8 cellular contexts compared by ENCODE assay signal in the genomic region with DNA sequence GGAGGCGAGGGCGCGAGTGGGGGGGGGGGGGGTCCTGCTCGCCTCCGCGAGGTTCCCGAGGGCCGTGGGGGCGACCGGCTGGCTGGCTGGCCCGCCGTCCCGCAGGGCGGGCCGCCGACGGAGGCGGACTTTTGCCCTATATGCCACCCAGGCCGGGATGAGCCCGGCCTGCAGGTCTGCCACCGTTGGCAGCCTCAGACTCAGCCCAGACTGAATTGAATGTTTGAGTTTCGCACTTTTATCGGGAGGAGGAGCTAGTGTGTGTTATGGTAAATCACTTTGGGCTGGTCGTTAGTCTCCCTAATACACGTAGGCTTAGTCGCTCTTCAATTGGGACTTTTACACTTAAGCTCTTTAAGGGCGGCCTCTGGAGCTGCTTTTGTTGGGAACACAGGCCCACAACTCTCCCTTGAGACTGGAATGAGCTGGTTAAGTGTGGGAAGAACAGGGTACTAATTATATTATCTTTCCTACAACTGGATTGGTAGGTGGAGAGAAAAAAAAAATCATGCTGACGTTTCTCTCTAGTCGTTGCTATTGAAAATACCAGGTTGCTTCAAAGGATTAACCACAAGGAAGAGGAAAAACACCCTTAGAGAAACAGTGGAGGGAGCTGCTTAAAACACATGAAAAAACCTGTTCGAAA. TPM values are rescaled to one million over a fixed set of nuclear protein-coding genes. Genes with fewer than 3 reads are reported as not detected.
A peak's percentile ranks its signal among the peaks of the same experiment; 100 is the strongest.
DNase-seq lines count a peak whose midpoint lies in the region; ATAC-seq and TF ChIP-seq lines count a peak whose summit lies in the region.

No MANE protein-coding gene starts in this region.

- peak overlapping the region; percentile 84 for H3K4me2 ChIP-seq in mesenchymal stem cell (ENCODE audit: low read length, poor library complexity, severe bottlenecking)

- 6% methylated on average over 28 of the region's 30 CpGs for WGBS in mesenchymal stem cell
- WGBS in upper lobe of left lung, 2 donors: 6 to 13% methylated on average over 9 to 15 of the region's 30 CpGs

- peak overlapping the region; percentile 83 for H2BK5ac ChIP-seq in mesenchymal stem cell (ENCODE audit: low read depth, low read length, poor library complexity, severe bottlenecking)

- no peak overlapping the region for H2AFZ ChIP-seq in mesenchymal stem cell (ENCODE audit: low read depth, low read length)

- no peak overlapping the region for H3K14ac ChIP-seq in mesenchymal stem cell (ENCODE audit: low read length in 2 of 2)

- ATAC-seq in GM18505 (IDR thresholded peaks at IDR 0.05; ENCODE audit: unreplicated experiment): peak; percentile 18
- ATAC-seq in HG02981 (IDR thresholded peaks at IDR 0.05; ENCODE audit: unreplicated experiment): peak; percentile 21
- peak; percentile 47 to 72 for ATAC-seq in upper lobe of left lung (ENCODE audit: low FRiP score in 2 of 2)

- peak overlapping the region in 1 of 2 experiments; percentile 40 for H2BK12ac ChIP-seq in mesenchymal stem cell (ENCODE audit: low read length in 2 of 2)

- H3K23ac ChIP-seq in mesenchymal stem cell (ENCODE audit: low read length in 2 of 2): no peak overlapping the region

- CTCF ChIA-PET in AG04449 (lab: Yijun Ruan, JAX): interaction anchor here (0.6 to 4.2 kb wide), 16 partner anchors 46 to 492 kb away, joined by 3 to 26 read pairs (median 3); no protein-coding TSS in a partner anchor

- H4K8ac ChIP-seq in mesenchymal stem cell (ENCODE audit: low read length): peak overlapping the region; percentile 27

- DNase-seq in AG04449 (ENCODE audit: low read depth, low spot score): peak; percentile 77
- peak; percentile 68 for DNase-seq in NCI-H187 treated with DMSO at 0.1 percent for 48 hours (lab: John Stamatoyannopoulos, UW)
- DNase-seq in T-helper 1 cell: peak in 3 of 5 donors; percentile 63 to 91 (median 71)
- DNase-seq in effector CD4-positive, alpha-beta T cell: peak; percentile 68
- peak; percentile 94 for DNase-seq in mesenchymal stem cell
- DNase-seq in upper lobe of left lung: peak in 1 of 2 donors; percentile 69

- peak overlapping the region; percentile 92 for H2BK120ac ChIP-seq in mesenchymal stem cell (ENCODE audit: low read depth, low read length)

- H3K9me3 ChIP-seq in mesenchymal stem cell (ENCODE audit: control insufficient read depth, low read length) (no peaks in the 10 kb centered on the region), upper lobe of left lung (no peaks in the 10 kb centered on the region)

- peak overlapping the region; percentile 97 for H3K9ac ChIP-seq in mesenchymal stem cell (ENCODE audit: low read length)

- peak overlapping the region; percentile 26 for H2BK15ac ChIP-seq in mesenchymal stem cell (ENCODE audit: low read depth, poor library complexity, severe bottlenecking)

- H3K4ac ChIP-seq in mesenchymal stem cell (ENCODE audit: low read depth in 1 of 2, low read length in 2 of 2): peak overlapping the region; percentile 81 to 95

- peaks cover 18% of the 10 kb centered on the region for H3K4me1 ChIP-seq in mesenchymal stem cell (ENCODE audit: control insufficient read depth, insufficient read depth, low read depth, low read length)
- H3K4me1 ChIP-seq in upper lobe of left lung: peaks cover 37 to 48% (median 44%) of the 10 kb centered on the region in 4 donors

- no peaks in the 10 kb centered on the region for H3K79me1 ChIP-seq in mesenchymal stem cell (replicated peaks; ENCODE audit: low read length, poor library complexity, severe bottlenecking)

- H3K36me3 ChIP-seq in mesenchymal stem cell (ENCODE audit: control insufficient read depth in 1 of 2, insufficient read depth in 2 of 2, low read depth in 1 of 2, low read length in 2 of 2) (peaks cover 19 to 21% of the 10 kb centered on the region in 2 experiments), upper lobe of left lung (peaks cover 0 to 15% (median 6%) of the 10 kb centered on the region in 4 donors)

- peak; percentile 1 for TF ChIP-seq CTCF in AG04449 (IDR thresholded peaks at IDR 0.05; ENCODE audit: insufficient read depth, low read length, missing control alignments)
- no peak for TF ChIP-seq CTCF in upper lobe of left lung (IDR thresholded peaks at IDR 0.05)

- peak overlapping the region; percentile 63; the same call in 1 of the 2 replicates for H3K4me3 ChIP-seq in AG04449 (ENCODE audit: low read depth, low read length)
- peak overlapping the region in 1 of 2 experiments; percentile 70 for H3K4me3 ChIP-seq in mesenchymal stem cell (ENCODE audit: insufficient read depth in 1 of 2, low read depth in 1 of 2, low read length in 2 of 2)
- H3K4me3 ChIP-seq in upper lobe of left lung: peak overlapping the region in 3 of 4 donors; percentile 51 to 78 (median 59)

- no peaks in the 10 kb centered on the region for H3K27me3 ChIP-seq in mesenchymal stem cell (ENCODE audit: control insufficient read depth in 1 of 2, insufficient read depth in 1 of 2, low read length in 2 of 2)
- H3K27me3 ChIP-seq in upper lobe of left lung: no peaks in the 10 kb centered on the region

- peak overlapping the region; percentile 88 to 90 for H3K18ac ChIP-seq in mesenchymal stem cell (ENCODE audit: low read depth in 1 of 2, low read length in 2 of 2)

- TF ChIP-seq POLR2A in GM18505 (IDR thresholded peaks at IDR 0.05; ENCODE audit: borderline replicate concordance, extremely low read depth, insufficient read depth, insufficient read length): no peak
- peak in 1 of 4 donors; percentile 26 for TF ChIP-seq POLR2A in upper lobe of left lung (IDR thresholded peaks at IDR 0.05)

- H3K27ac ChIP-seq in mesenchymal stem cell (ENCODE audit: low read length, poor library complexity, severe bottlenecking) (peak overlapping the region; percentile 97), upper lobe of left lung (peak overlapping the region; percentile 93 to 100 (median 99))

- peak overlapping the region; percentile 90 for H2AK5ac ChIP-seq in mesenchymal stem cell (ENCODE audit: low read length, severe bottlenecking)

- POLR2A ChIA-PET in AG04449 (lab: Yijun Ruan, JAX): interaction anchor here (0.6 to 5.2 kb wide), 20 partner anchors 8 to 480 kb away, joined by 3 to 95 read pairs (median 4); no protein-coding TSS in a partner anchor

- TF ChIP-seq EP300 in upper lobe of left lung (IDR thresholded peaks at IDR 0.05): no peak

- peak overlapping the region; percentile 80 for H4K91ac ChIP-seq in mesenchymal stem cell (ENCODE audit: low read length)

RNA-seq across cellular contexts. Expression of gene IRF2BP2, which starts 1.3 kb away (rescaled TPM):
- 98.6 TPM for polyA plus RNA-seq in mesenchymal stem cell (2013, experiment 1 of 2)
- polyA plus RNA-seq in mesenchymal stem cell (2013, experiment 2 of 2): 94.7 TPM
- 100 to 1,000 TPM in 3 of 6 donors, 10 to 100 TPM in 3; 83.8 to 157 (median 116) TPM for total RNA-seq in upper lobe of left lung
